Comparison of ENCODE assay signal across 8 cellular contexts in genomic region chr1:214584805-214585766, GRCh38. TPM values are rescaled to one million over a fixed set of nuclear protein-coding genes. Genes with fewer than 3 reads are reported as not detected.
A peak's percentile ranks its signal among the peaks of the same experiment; 100 is the strongest.
DNase-seq lines count a peak whose midpoint lies in the region; ATAC-seq, FAIRE-seq and TF ChIP-seq lines count a peak whose summit lies in the region.

No MANE protein-coding gene starts in this region.

- H3K4me3 ChIP-seq in MM.1S (ENCODE audit: low read length) (no peak overlapping the region), stomach (no peak overlapping the region)

- no peak overlapping the region for H3K27ac ChIP-seq in MM.1S (ENCODE audit: low read length)
- no peak overlapping the region for H3K27ac ChIP-seq in stomach

- TF ChIP-seq CTCF in MM.1S (IDR thresholded peaks at IDR 0.05; ENCODE audit: low read length) (peak; percentile 71), stomach (IDR thresholded peaks at IDR 0.05) (peak in 5 of 7 experiments; percentile 48 to 81 (median 63))

- intact Hi-C loops in left cardiac atrium (cut with DNase I) (loop anchor here (2.0 to 10.0 kb wide), 4 partner anchors 200 to 320 kb away; no protein-coding TSS in a partner anchor), stomach (cut with DNase I; ENCODE audit: low total_unique reads) (loop anchor here (5.0 to 10.0 kb wide), 2 partner anchors 253 to 310 kb away; no protein-coding TSS in a partner anchor)

- H3K9me3 ChIP-seq in MM.1S (replicated peaks; ENCODE audit: insufficient read depth, low read length): no peaks in the 10 kb centered on the region
- H3K9me3 ChIP-seq in stomach: no peaks in the 10 kb centered on the region

- WGBS in stomach, 5 donors: 49 to 74% (median 51%) methylated on average over 1 of the region's 1 CpG

- no peaks in the 10 kb centered on the region for H3K27me3 ChIP-seq in MM.1S (replicated peaks; ENCODE audit: insufficient read depth, low read length)
- H3K27me3 ChIP-seq in stomach: no peaks in the 10 kb centered on the region

- H4K20me1 ChIP-seq in MM.1S (ENCODE audit: insufficient read depth, low read length): no peaks in the 10 kb centered on the region

- ATAC-seq in GM21717 (IDR thresholded peaks at IDR 0.05; ENCODE audit: unreplicated experiment) (peak; percentile 76), left cardiac atrium (peak; percentile 71 to 83)

- no peak overlapping the region for H2AFZ ChIP-seq in MM.1S (ENCODE audit: low read length)

- H3K36me3 ChIP-seq in MM.1S (replicated peaks; ENCODE audit: insufficient read depth, low read length): no peaks in the 10 kb centered on the region
- no peaks in the 10 kb centered on the region for H3K36me3 ChIP-seq in stomach

- peak; percentile 69 for DNase-seq in MM.1S
- no peak for DNase-seq in left cardiac atrium
- DNase-seq in stomach: no peak
- no peak for DNase-seq in GM12892 (ENCODE audit: insufficient read length)
- no peak for DNase-seq in putamen (ENCODE audit: low spot score)

- no peaks in the 10 kb centered on the region for H3F3A ChIP-seq in MM.1S (ENCODE audit: insufficient read depth, low read length)

- H3K4me1 ChIP-seq in MM.1S (ENCODE audit: low read length) (no peaks in the 10 kb centered on the region), stomach (peaks cover 0 to 9% (median 0%) of the 10 kb centered on the region in 4 donors)

- H3K9me2 ChIP-seq in MM.1S (replicated peaks; ENCODE audit: insufficient read depth, low read length): no peaks in the 10 kb centered on the region

- H3K79me2 ChIP-seq in MM.1S (ENCODE audit: low read length): no peaks in the 10 kb centered on the region

- H3K9ac ChIP-seq in MM.1S (ENCODE audit: low read length): no peak overlapping the region

- no peak overlapping the region for H3K4me2 ChIP-seq in MM.1S (ENCODE audit: low read depth, low read length)

- no peak for TF ChIP-seq EP300 in stomach (IDR thresholded peaks at IDR 0.05)

- peak; percentile 97 for FAIRE-seq in G401.6 (lab: Jason Lieb, UNC)
- FAIRE-seq in TTC549 (lab: Jason Lieb, UNC): peak; percentile 98
- no peak for FAIRE-seq in GM12892 (lab: Jason Lieb, UNC)

- no peak for TF ChIP-seq POLR2A in stomach (IDR thresholded peaks at IDR 0.05)
- no peak for TF ChIP-seq POLR2A in GM12892 (IDR thresholded peaks at IDR 0.05; ENCODE audit: low read depth, low read length)

RNA-seq across cellular contexts. Expression of gene CENPF, which starts 17.9 kb away (rescaled TPM):
- total RNA-seq in left cardiac atrium (1 to 10 TPM in 1 of 2 donors, under 1 TPM in 1; 0.60 to 1.6 TPM), stomach (10 to 100 TPM in 2 of 5 donors, 1 to 10 TPM in 3; 4.8 to 43.2 (median 8.2) TPM)
- polyA plus RNA-seq in stomach: 1 to 10 TPM in 1 of 3 donors, under 1 TPM in 2; 0.15 to 8.8 (median 0.50) TPM
- 27.2 TPM for polyA plus RNA-seq in GM12892 (2012; ENCODE audit: missing spikeins)

RNA-seq across cellular contexts. Expression of gene PTPN14, which starts 33.7 kb away (rescaled TPM):
- total RNA-seq in left cardiac atrium: 10 to 100 TPM; 17.8 to 22.5 TPM
- 10 to 100 TPM in 4 of 5 donors, 1 to 10 TPM in 1; 5.5 to 44.6 (median 19.0) TPM for total RNA-seq in stomach
- polyA plus RNA-seq in stomach: 1 to 10 TPM; 1.7 to 4.2 (median 2.6) TPM
- polyA plus RNA-seq in GM12892 (2012; ENCODE audit: missing spikeins): 0.59 TPM
